ENCODE assay signal across 10 cellular contexts in genomic region chr10:48656928-48657327, GRCh38. TPM values are rescaled to one million over a fixed set of nuclear protein-coding genes. Genes with fewer than 3 reads are reported as not detected.
DNase-seq lines count a peak whose midpoint lies in the region; ATAC-seq, FAIRE-seq and TF ChIP-seq lines count a peak whose summit lies in the region.
"Had no signal": no experiment of that assay in that cellular context is flagged by ENCODE, and none has a peak within 500 bp of the region (broad histone marks: within the 10 kb centered on the region; RNA-seq: fewer than 3 reads in every experiment).

No MANE protein-coding gene starts in this region.

- CTCF ChIA-PET in activated CD4-positive, alpha-beta memory T cell treated with anti-CD3 and anti-CD28 coated beads, Interleukin-2, amount 10 ng/mL, durations not matched to agents 7 days and 5 days (lab: Charles Lee), result interaction anchor here (0.6 to 4.6 kb wide), 70 partner anchors 8 to 882 kb away, joined by 3 to 125 read pairs (median 4); partner anchors contain the start of genes ARHGAP22 and ERCC6
- CTCF ChIA-PET in activated CD4-positive, alpha-beta memory T cell treated with anti-CD3 and anti-CD28 coated beads for 36 hours (lab: Charles Lee), result interaction anchor here (0.7 to 6.0 kb wide), 58 partner anchors 8 to 937 kb away, joined by 3 to 126 read pairs (median 4); partner anchors contain the start of genes ARHGAP22 and ERCC6
- CTCF ChIA-PET in HepG2 (lab: Yijun Ruan, JAX; ENCODE audit: low intra/inter-chr PET ratio, low total read pairs), result interaction anchor here (0.9 to 2.5 kb wide), 2 partner anchors 105 to 293 kb away, joined by 6 to 20 read pairs; no protein-coding TSS in a partner anchor

- WGBS in HepG2 (ENCODE audit: low lambda C conversion rate), result 34% methylated on average over 4 of the region's 9 CpGs

- TF ChIP-seq RAD21 in HepG2 (CRISPR knock-in tag; IDR thresholded peaks at IDR 0.05), result no peak

- no peaks in the 10 kb centered on the region for H3K36me3 Mint-ChIP-seq in activated CD4-positive, alpha-beta memory T cell treated with anti-CD3 and anti-CD28 coated beads, Interleukin-2, amount 10 ng/mL, durations not matched to agents 7 days and 5 days (ENCODE audit: low read depth)
- no peaks in the 10 kb centered on the region for H3K36me3 Mint-ChIP-seq in activated CD4-positive, alpha-beta memory T cell treated with anti-CD3 and anti-CD28 coated beads for 36 hours
- H3K36me3 Mint-ChIP-seq in T-helper 17 cell (ENCODE audit: low read depth), result peaks cover 3% of the 10 kb centered on the region

- H3K27ac ChIP-seq in HepG2 (ENCODE audit: extremely low read length, insufficient read depth, low read length), result no peak overlapping the region
- no peak overlapping the region for H3K27ac ChIP-seq in stomach smooth muscle (ENCODE audit: low read length)
- no peak overlapping the region for H3K27ac ChIP-seq in caudate nucleus (ENCODE audit: low read depth, low read length)
- H3K27ac ChIP-seq: tibial nerve had no signal

- in situ Hi-C loops in HepG2 (cut with HindIII; ENCODE audit: extremely low pct_ligation_motif_present, low pct_unique_long_range_greater_than_20kb), result loop anchor here (5.0 to 25.0 kb wide), 4 partner anchors 105 to 858 kb away; no protein-coding TSS in a partner anchor

- H2AFZ ChIP-seq in HepG2 (ENCODE audit: low read length), result peak overlapping the region; percentile 55

- H3K27ac Mint-ChIP-seq in activated CD4-positive, alpha-beta memory T cell treated with anti-CD3 and anti-CD28 coated beads, Interleukin-2, amount 10 ng/mL, durations not matched to agents 7 days and 5 days, result no peak overlapping the region
- no peak overlapping the region for H3K27ac Mint-ChIP-seq in activated CD4-positive, alpha-beta memory T cell treated with anti-CD3 and anti-CD28 coated beads for 36 hours
- H3K27ac Mint-ChIP-seq in T-helper 17 cell, result no peak overlapping the region

- ATAC-seq in T-helper 17 cell (no peak), HepG2 (peak; percentile 3; the same call in 1 of the 3 replicates)

- no peak for TF ChIP-seq EP300 in HepG2 (IDR thresholded peaks at IDR 0.05; ENCODE audit: low read depth in 2 of 2, low read length in 2 of 2)
- no peak for TF ChIP-seq EP300 in HepG2 (CRISPR knock-in tag; IDR thresholded peaks at IDR 0.05; ENCODE audit: borderline replicate concordance)

- no peaks in the 10 kb centered on the region for H4K20me1 ChIP-seq in HepG2 (ENCODE audit: insufficient read depth, low read length)

- H3K4me3 ChIP-seq in HepG2 (replicated peaks in 1 of 3; ENCODE audit: insufficient read depth in 1 of 3, low read depth in 2 of 3, low read length in 3 of 3), result peak overlapping the region in 1 of 3 experiments; percentile 68; a peak in 2 of 6 replicates
- peak overlapping the region; percentile 61 to 68 for H3K4me3 ChIP-seq in stomach smooth muscle (ENCODE audit: low read length in 2 of 2)

- no peak for TF ChIP-seq CTCF in HepG2 (CRISPR knock-in tag; IDR thresholded peaks at IDR 0.05)

- H3K4me2 ChIP-seq in HepG2 (ENCODE audit: low read depth, low read length), result peak overlapping the region; percentile 69

- POLR2A ChIA-PET in activated CD4-positive, alpha-beta memory T cell treated with anti-CD3 and anti-CD28 coated beads, Interleukin-2, amount 10 ng/mL, durations not matched to agents 7 days and 5 days (lab: Charles Lee), result interaction anchor here (0.6 to 2.0 kb wide), 3 partner anchors 49 to 328 kb away, joined by 3 to 8 read pairs (median 4); no protein-coding TSS in a partner anchor
- POLR2A ChIA-PET in activated CD4-positive, alpha-beta memory T cell treated with anti-CD3 and anti-CD28 coated beads for 36 hours (lab: Charles Lee), result interaction anchor here (0.6 kb wide), 1 partner anchor 532 kb away, joined by 3 read pairs; no protein-coding TSS in a partner anchor
- POLR2A ChIA-PET in HepG2 (lab: Yijun Ruan, JAX), result no interaction called here

- no peak for FAIRE-seq in HepG2 (lab: Jason Lieb, UNC)

- no peak overlapping the region for H3K9ac ChIP-seq in HepG2 (ENCODE audit: insufficient read depth, low read depth, low read length)
- peak overlapping the region in 1 of 2 donors; percentile 40 for H3K9ac ChIP-seq in stomach smooth muscle (ENCODE audit: low read length in 2 of 2)

- H3K36me3 ChIP-seq in HepG2 (replicated peaks in 1 of 2; ENCODE audit: control insufficient read depth in 1 of 2, insufficient read depth in 2 of 2, low read length in 2 of 2), result no peaks in the 10 kb centered on the region
- no peaks in the 10 kb centered on the region for H3K36me3 ChIP-seq in stomach smooth muscle (ENCODE audit: control insufficient read depth in 2 of 2, insufficient read depth in 2 of 2, low read length in 2 of 2)
- H3K36me3 ChIP-seq: tibial nerve had no signal

- TF ChIP-seq POLR2A in HepG2 (IDR thresholded peaks at IDR 0.05; ENCODE audit: insufficient read depth in 1 of 2, low read depth in 2 of 2, low read length in 2 of 2), result no peak

- H3K27me3 ChIP-seq in HepG2 (ENCODE audit: control insufficient read depth in 1 of 2, insufficient read depth in 2 of 2, low read length in 2 of 2), result peaks cover 4 to 19% of the 10 kb centered on the region in 2 experiments; a peak in 4 of 5 replicates
- peaks cover 4 to 7% of the 10 kb centered on the region in 2 donors for H3K27me3 ChIP-seq in stomach smooth muscle (ENCODE audit: control insufficient read depth in 1 of 2, insufficient read depth in 2 of 2, low read length in 2 of 2)

- intact Hi-C loops in activated CD4-positive, alpha-beta memory T cell treated with anti-CD3 and anti-CD28 coated beads for 36 hours (cut with micrococcal nuclease), result loop anchor here (1.0 to 5.0 kb wide), 4 partner anchors 49 to 750 kb away; partner anchors contain the start of gene MAPK8
- intact Hi-C loops in HepG2 (cut with micrococcal nuclease; ENCODE audit: unreplicated experiment), result loop anchor here (1.0 to 5.0 kb wide), 3 partner anchors 105 to 325 kb away; no protein-coding TSS in a partner anchor

- peak overlapping the region; percentile 58 for H3K4me3 Mint-ChIP-seq in activated CD4-positive, alpha-beta memory T cell treated with anti-CD3 and anti-CD28 coated beads, Interleukin-2, amount 10 ng/mL, durations not matched to agents 7 days and 5 days
- no peak overlapping the region for H3K4me3 Mint-ChIP-seq in activated CD4-positive, alpha-beta memory T cell treated with anti-CD3 and anti-CD28 coated beads for 36 hours
- peak overlapping the region; percentile 85 for H3K4me3 Mint-ChIP-seq in T-helper 17 cell

- peaks cover 12% of the 10 kb centered on the region for H3K4me1 Mint-ChIP-seq in activated CD4-positive, alpha-beta memory T cell treated with anti-CD3 and anti-CD28 coated beads, Interleukin-2, amount 10 ng/mL, durations not matched to agents 7 days and 5 days
- peaks cover 5% of the 10 kb centered on the region for H3K4me1 Mint-ChIP-seq in activated CD4-positive, alpha-beta memory T cell treated with anti-CD3 and anti-CD28 coated beads for 36 hours (ENCODE audit: low read depth)
- peaks cover 13% of the 10 kb centered on the region for H3K4me1 Mint-ChIP-seq in T-helper 17 cell

- H3K4me1 ChIP-seq in HepG2 (ENCODE audit: insufficient read depth, low read length), result peaks cover 16% of the 10 kb centered on the region
- H3K4me1 ChIP-seq in stomach smooth muscle (ENCODE audit: control insufficient read depth, insufficient read depth, low read length), result peaks cover 15% of the 10 kb centered on the region

- H3K9me3 ChIP-seq in T-helper 17 cell (ENCODE audit: control insufficient read depth, low read length, poor library complexity, severe bottlenecking) (no peaks in the 10 kb centered on the region), HepG2 (ENCODE audit: low read length) (no peaks in the 10 kb centered on the region), stomach smooth muscle (ENCODE audit: control insufficient read depth in 2 of 2, low read length in 2 of 2) (no peaks in the 10 kb centered on the region)
- H3K9me3 ChIP-seq: tibial nerve had no signal

- BruUV-seq in HepG2 (replicated peaks; lab: Mats Ljungman, UMichigan), result no TSS peak

- no peak for DNase-seq in activated CD4-positive, alpha-beta memory T cell treated with anti-CD3 and anti-CD28 coated beads, Interleukin-2, amount 10 ng/mL, durations not matched to agents 7 days and 5 days
- no peak for DNase-seq in activated CD4-positive, alpha-beta memory T cell treated with anti-CD3 and anti-CD28 coated beads for 36 hours
- no peak for DNase-seq in T-helper 17 cell
- DNase-seq in HepG2 (ENCODE audit: low spot score), result no peak
- DNase-seq in HCEC 1CT, result no peak
- DNase-seq in NCI-H146 (lab: John Stamatoyannopoulos, UW), result no peak
- DNase-seq in caudate nucleus (lab: John Stamatoyannopoulos, UW), result no peak
- DNase-seq: cortex of kidney had no signal

- peaks cover 19% of the 10 kb centered on the region for H3K27me3 Mint-ChIP-seq in activated CD4-positive, alpha-beta memory T cell treated with anti-CD3 and anti-CD28 coated beads, Interleukin-2, amount 10 ng/mL, durations not matched to agents 7 days and 5 days
- peaks cover 14% of the 10 kb centered on the region for H3K27me3 Mint-ChIP-seq in activated CD4-positive, alpha-beta memory T cell treated with anti-CD3 and anti-CD28 coated beads for 36 hours
- H3K27me3 Mint-ChIP-seq in T-helper 17 cell, result peaks cover 24% of the 10 kb centered on the region

- no peaks in the 10 kb centered on the region for H3K79me2 ChIP-seq in HepG2 (ENCODE audit: insufficient read depth, low read length)

- no peaks in the 10 kb centered on the region for H3K9me3 Mint-ChIP-seq in activated CD4-positive, alpha-beta memory T cell treated with anti-CD3 and anti-CD28 coated beads, Interleukin-2, amount 10 ng/mL, durations not matched to agents 7 days and 5 days
- H3K9me3 Mint-ChIP-seq in activated CD4-positive, alpha-beta memory T cell treated with anti-CD3 and anti-CD28 coated beads for 36 hours, result no peaks in the 10 kb centered on the region

RNA-seq across cellular contexts. Expression of gene WDFY4, which starts 27.7 kb away (rescaled TPM):
- under 1 TPM in 1 of 2 experiments, not detected in 1; 0.08 TPM for total RNA-seq in activated CD4-positive, alpha-beta memory T cell treated with anti-CD3 and anti-CD28 coated beads, Interleukin-2, amount 10 ng/mL, durations not matched to agents 7 days and 5 days
- not detected for total RNA-seq in activated CD4-positive, alpha-beta memory T cell treated with anti-CD3 and anti-CD28 coated beads for 36 hours
- total RNA-seq in T-helper 17 cell (10 to 100 TPM in 1 of 2 donors, 1 to 10 TPM in 1; 2.1 to 10.1 TPM), HepG2 (2016; rRNA removed; fragmentation: Illumina TruSeq; extraction: Trizol) (not detected in 2 replicates)
- total RNA-seq in HepG2 (2016; cell fraction: cytosol; rRNA removed; fragmentation: Illumina TruSeq; extraction: Trizol; ENCODE audit: low read depth), result not detected in 2 replicates
- total RNA-seq in HepG2 (2016; cell fraction: insoluble cytoplasmic fraction; rRNA removed; fragmentation: Illumina TruSeq; extraction: Trizol), result not detected in 2 replicates
- not detected in 2 replicates for total RNA-seq in HepG2 (2016; cell fraction: membrane; rRNA removed; fragmentation: Illumina TruSeq; extraction: Trizol)
- not detected in 2 replicates for total RNA-seq in HepG2 (2016; cell fraction: nucleus; rRNA removed; fragmentation: Illumina TruSeq; extraction: Trizol)
- polyA plus RNA-seq in HepG2 (2011; rRNA removed), result not detected in 2 replicates
- polyA plus RNA-seq in HepG2 (2011; cell fraction: cytosol; rRNA removed), result not detected in 2 replicates
- polyA plus RNA-seq in HepG2 (2011; cell fraction: nucleus; rRNA removed), result 0.05 and 0.14 TPM in 2 replicates
- polyA plus RNA-seq in HepG2 (2012), result not detected in 2 replicates
- not detected in 2 replicates for polyA plus RNA-seq in HepG2 (2016; cell fraction: cytosol; fragmentation: Illumina TruSeq; extraction: Trizol; ENCODE audit: low read depth)
- not detected in 2 replicates for polyA plus RNA-seq in HepG2 (2016; cell fraction: insoluble cytoplasmic fraction; fragmentation: Illumina TruSeq; extraction: Trizol; ENCODE audit: low read depth)
- not detected in 2 replicates for polyA plus RNA-seq in HepG2 (2016; cell fraction: membrane; fragmentation: Illumina TruSeq; extraction: Trizol; ENCODE audit: low read depth)
- polyA plus RNA-seq in HepG2 (2016; cell fraction: nucleus; fragmentation: Illumina TruSeq; extraction: Trizol; ENCODE audit: insufficient read depth, low read depth), result not detected in 2 replicates
- polyA minus RNA-seq in HepG2 (2011; rRNA and poly(A)+ RNA removed; ENCODE audit: low replicate concordance), result 0.19 TPM in 1 of 2 replicates, not detected in the other
- polyA minus RNA-seq in HepG2 (2011; cell fraction: cytosol; rRNA and poly(A)+ RNA removed), result not detected in 2 replicates
- polyA minus RNA-seq in HepG2 (2011; cell fraction: nucleus; rRNA and poly(A)+ RNA removed), result not detected in 2 replicates

RNA-seq across cellular contexts. Expression of gene ARHGAP22, which starts 52.1 kb away (rescaled TPM):
- under 1 TPM in 1 of 2 experiments, not detected in 1; 0.25 TPM for total RNA-seq in activated CD4-positive, alpha-beta memory T cell treated with anti-CD3 and anti-CD28 coated beads, Interleukin-2, amount 10 ng/mL, durations not matched to agents 7 days and 5 days
- total RNA-seq in activated CD4-positive, alpha-beta memory T cell treated with anti-CD3 and anti-CD28 coated beads for 36 hours, result not detected
- total RNA-seq in T-helper 17 cell (1 to 10 TPM in 1 of 2 donors, under 1 TPM in 1; 0.39 to 1.4 TPM), HepG2 (2016; rRNA removed; fragmentation: Illumina TruSeq; extraction: Trizol) (0.38 TPM in 1 of 2 replicates, not detected in the other)
- 0.20 and 0.26 TPM in 2 replicates for total RNA-seq in HepG2 (2016; cell fraction: cytosol; rRNA removed; fragmentation: Illumina TruSeq; extraction: Trizol; ENCODE audit: low read depth)
- 0.18 and 0.24 TPM in 2 replicates for total RNA-seq in HepG2 (2016; cell fraction: insoluble cytoplasmic fraction; rRNA removed; fragmentation: Illumina TruSeq; extraction: Trizol)
- total RNA-seq in HepG2 (2016; cell fraction: membrane; rRNA removed; fragmentation: Illumina TruSeq; extraction: Trizol), result 0.25 and 0.34 TPM in 2 replicates
- total RNA-seq in HepG2 (2016; cell fraction: nucleus; rRNA removed; fragmentation: Illumina TruSeq; extraction: Trizol), result not detected in 2 replicates
- polyA plus RNA-seq in HepG2 (2011; rRNA removed), result 0.05 and 0.08 TPM in 2 replicates
- 0.04 TPM in 2 replicates for polyA plus RNA-seq in HepG2 (2011; cell fraction: cytosol; rRNA removed)
- 0.16 and 0.23 TPM in 2 replicates for polyA plus RNA-seq in HepG2 (2011; cell fraction: nucleus; rRNA removed)
- 0.07 TPM in 1 of 2 replicates, not detected in the other for polyA plus RNA-seq in HepG2 (2012)
- 0.08 and 0.14 TPM in 2 replicates for polyA plus RNA-seq in HepG2 (2016; cell fraction: cytosol; fragmentation: Illumina TruSeq; extraction: Trizol; ENCODE audit: low read depth)
- polyA plus RNA-seq in HepG2 (2016; cell fraction: insoluble cytoplasmic fraction; fragmentation: Illumina TruSeq; extraction: Trizol; ENCODE audit: low read depth), result 0.11 TPM in 2 replicates
- 0.09 and 0.40 TPM in 2 replicates for polyA plus RNA-seq in HepG2 (2016; cell fraction: membrane; fragmentation: Illumina TruSeq; extraction: Trizol; ENCODE audit: low read depth)
- polyA plus RNA-seq in HepG2 (2016; cell fraction: nucleus; fragmentation: Illumina TruSeq; extraction: Trizol; ENCODE audit: insufficient read depth, low read depth), result 0.56 TPM in 1 of 2 replicates, not detected in the other
- polyA minus RNA-seq in HepG2 (2011; rRNA and poly(A)+ RNA removed; ENCODE audit: low replicate concordance), result 0.10 TPM in 1 of 2 replicates, not detected in the other
- not detected in 2 replicates for polyA minus RNA-seq in HepG2 (2011; cell fraction: cytosol; rRNA and poly(A)+ RNA removed)
- polyA minus RNA-seq in HepG2 (2011; cell fraction: nucleus; rRNA and poly(A)+ RNA removed), result not detected in 2 replicates
